In the genomic region with DNA sequence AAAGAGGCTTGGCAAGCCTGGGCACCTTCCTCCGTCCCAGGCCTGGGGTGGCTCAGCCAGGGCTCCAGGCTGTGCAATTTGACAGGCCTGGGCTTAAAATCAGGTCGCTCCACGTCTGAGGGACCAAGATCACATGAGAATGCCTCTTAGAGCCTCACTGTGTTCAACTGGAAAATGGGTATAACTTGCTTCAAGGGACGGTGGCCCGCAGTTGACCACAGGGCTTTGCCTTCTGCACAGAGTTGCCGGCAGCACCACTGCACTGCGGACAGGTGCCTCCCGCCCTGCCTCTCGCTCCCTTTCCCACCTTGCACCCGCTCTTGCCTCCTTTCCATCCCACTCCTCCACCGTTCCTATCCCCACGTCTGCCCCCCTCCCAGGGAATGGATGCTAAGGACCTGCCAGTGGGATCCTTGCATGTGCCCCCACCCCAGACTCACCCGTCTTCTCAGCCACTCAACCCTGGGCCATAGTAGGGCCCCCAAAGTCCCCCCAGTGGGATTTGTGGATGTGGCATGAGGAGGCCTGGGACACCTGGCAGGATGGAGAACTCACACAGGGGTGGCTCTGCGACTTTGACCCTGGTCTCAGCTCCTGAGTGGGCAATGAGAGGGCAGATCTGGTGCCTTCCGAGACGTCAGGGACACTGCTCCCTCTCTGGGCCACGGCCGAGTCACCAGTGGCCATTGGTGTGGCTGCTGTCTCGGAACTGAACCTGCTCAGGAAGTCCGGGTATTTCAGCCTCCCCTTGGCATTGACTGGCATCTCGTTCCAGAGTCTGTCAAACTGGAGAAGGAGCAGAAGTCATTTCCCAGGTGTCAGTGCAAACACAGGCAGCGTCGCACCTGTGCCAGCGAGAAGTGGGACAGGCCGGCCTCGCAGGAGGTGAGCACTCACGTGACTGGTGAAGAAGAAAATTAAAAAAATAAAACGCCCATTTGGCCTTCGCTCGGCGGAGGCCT, we compare ENCODE assay signal across 18 cellular contexts.
"Had no signal": no experiment of that assay in that cellular context is flagged by ENCODE, and none has a peak within 500 bp of the region (broad histone marks: within the 10 kb centered on the region; RNA-seq: fewer than 3 reads in every experiment).

No MANE protein-coding gene starts in this region.

- H3K4me3 Mint-ChIP-seq: effector memory CD8-positive, alpha-beta T cell; memory B cell; naive B cell; nephron had no signal

- H3K4me3 ChIP-seq: esophagus muscularis mucosa, gastrocnemius medialis, heart right ventricle, left lung, lower lobe of right lung, skin epidermis, suprapubic skin, thyroid gland, upper lobe of left lung, vagina had no signal

- DNase-seq: effector memory CD8-positive, alpha-beta T cell; gastrocnemius medialis; heart right ventricle; hypothalamus; left lung; lower lobe of right lung; midbrain; naive B cell; stimulated activated naive CD4-positive, alpha-beta T cell treated with Interleukin-2 at 50 U/mL for 16 hours; thyroid gland; upper lobe of left lung had no signal

- H3K9me3 ChIP-seq: gastrocnemius medialis, left lung, lower lobe of right lung, suprapubic skin, thyroid gland, upper lobe of left lung had no signal

- H3K9me3 Mint-ChIP-seq: effector memory CD8-positive, alpha-beta T cell; memory B cell had no signal

- H3K27ac ChIP-seq: epithelial cell of prostate, esophagus muscularis mucosa, gastrocnemius medialis, heart right ventricle, left lung, lower lobe of right lung, skin epidermis, suprapubic skin, thyroid gland, upper lobe of left lung, vagina had no signal

- H3K4me1 ChIP-seq: esophagus muscularis mucosa, gastrocnemius medialis, heart right ventricle, left lung, lower lobe of right lung, thyroid gland, upper lobe of left lung, vagina had no signal

- H3K36me3 ChIP-seq: gastrocnemius medialis, lower lobe of right lung, suprapubic skin, thyroid gland, upper lobe of left lung, vagina had no signal

- H3K36me3 Mint-ChIP-seq: naive B cell had no signal

- H3K27me3 ChIP-seq: esophagus muscularis mucosa, gastrocnemius medialis, suprapubic skin, thyroid gland, upper lobe of left lung, vagina had no signal

- H3K4me1 Mint-ChIP-seq: memory B cell, naive B cell, nephron had no signal

- H3K27ac Mint-ChIP-seq: effector memory CD8-positive, alpha-beta T cell; memory B cell; naive B cell; nephron had no signal
